1 cellular context compared by ENCODE assay signal in the genomic region with DNA sequence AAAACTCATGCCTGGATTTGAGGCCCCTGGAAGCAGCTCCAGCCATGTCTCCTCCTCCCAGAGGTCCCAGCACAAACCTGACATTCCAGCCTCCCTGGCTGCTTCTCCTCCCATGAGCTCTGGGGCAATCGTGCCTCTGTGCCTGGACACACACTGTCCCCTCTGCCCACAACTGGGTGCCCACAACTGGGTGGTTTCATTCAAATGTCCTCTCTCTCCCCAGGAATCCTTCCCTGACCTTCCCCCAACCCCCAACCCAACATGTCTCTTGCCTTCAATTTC.
A peak's percentile ranks its signal among the peaks of the same experiment; 100 is the strongest.
TF ChIP-seq lines count a peak whose summit lies in the region.

No MANE protein-coding gene starts in this region.

TF ChIP-seq in HepG2, 621 proteins besides CTCF, POLR2A, EP300 and RAD21 (continued from another document):
- TF ChIP-seq, protein P1, sequence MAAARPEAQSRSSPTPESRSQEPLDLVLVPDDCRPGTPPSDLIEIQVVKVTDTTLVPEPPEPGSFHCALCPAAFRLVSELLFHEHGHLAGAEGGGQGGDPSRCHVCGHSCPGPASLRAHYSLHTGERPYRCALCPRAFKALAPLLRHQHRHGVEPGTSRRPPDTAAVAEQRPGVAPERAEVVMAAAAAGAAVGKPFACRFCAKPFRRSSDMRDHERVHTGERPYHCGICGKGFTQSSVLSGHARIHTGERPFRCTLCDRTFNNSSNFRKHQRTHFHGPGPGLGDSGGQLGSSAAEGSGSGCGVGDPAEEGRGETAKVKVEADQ (CRISPR knock-in tag; IDR thresholded peaks at IDR 0.05; ENCODE audit: borderline replicate concordance) = 0 out of 2 replicates have a peak, but pooled peaks have one; percentile 44
- TF ChIP-seq ZNF556 (CRISPR knock-in tag; IDR thresholded peaks at IDR 0.05; ENCODE audit: borderline replicate concordance) (no peak), ZNF788 (CRISPR knock-in tag; IDR thresholded peaks at IDR 0.05; ENCODE audit: borderline replicate concordance) (0 out of 2 replicates have a peak, but pooled peaks have one; percentile 14)
